ENCODE assay signal across 11 cellular contexts in genomic region chr3:52270252-52270754, GRCh38. TPM values are rescaled to one million over a fixed set of nuclear protein-coding genes. Genes with fewer than 3 reads are reported as not detected.
DNase-seq lines count a peak whose midpoint lies in the region; ATAC-seq and TF ChIP-seq lines count a peak whose summit lies in the region.
"Had no signal": no experiment of that assay in that cellular context is flagged by ENCODE, and none has a peak within 500 bp of the region (broad histone marks: within the 10 kb centered on the region; RNA-seq: fewer than 3 reads in every experiment).

No MANE protein-coding gene starts in this region.

- H3K9me2 ChIP-seq in PC-9 (ENCODE audit: insufficient read depth), result no peaks in the 10 kb centered on the region

- peaks cover 49% of the 10 kb centered on the region for H3F3A ChIP-seq in PC-9 (ENCODE audit: insufficient read depth, low read depth)

- ATAC-seq in HG03039 (IDR thresholded peaks at IDR 0.05; ENCODE audit: unreplicated experiment), result no peak
- no peak for ATAC-seq in HG03097 (IDR thresholded peaks at IDR 0.05; ENCODE audit: low FRiP score, unreplicated experiment)

- H2AK5ac ChIP-seq in trophoblast cell (ENCODE audit: low read length), result no peak overlapping the region

- CTCF ChIA-PET in A673 (lab: Charles Lee) (no interaction called here), PC-9 (lab: Charles Lee) (no interaction called here)

- H3K27ac ChIP-seq in A673 (ENCODE audit: low read depth, low read length, poor library complexity, severe bottlenecking) (no peak overlapping the region), mucosa of rectum (ENCODE audit: low read depth in 2 of 2, low read length in 2 of 2) (peak overlapping the region; percentile 32 to 54), trophoblast cell (ENCODE audit: low read depth, low read length) (no peak overlapping the region), PC-9 (no peak overlapping the region)

- H3K4me3 Mint-ChIP-seq in chondrocyte (ENCODE audit: unreplicated experiment), result no peak overlapping the region

- no peaks in the 10 kb centered on the region for H3K9me3 ChIP-seq in A673 (ENCODE audit: low read depth, low read length, poor library complexity, severe bottlenecking)
- no peaks in the 10 kb centered on the region for H3K9me3 ChIP-seq in mucosa of rectum (ENCODE audit: control insufficient read depth in 2 of 2, low read length in 2 of 2)
- H3K9me3 ChIP-seq in trophoblast cell (ENCODE audit: insufficient read depth, low read depth, low read length), result no peaks in the 10 kb centered on the region
- H3K9me3 ChIP-seq in PC-9 (ENCODE audit: insufficient read depth, low read depth), result no peaks in the 10 kb centered on the region
- H3K9me3 ChIP-seq: HAP-1 had no signal

- H3K27ac Mint-ChIP-seq in chondrocyte (ENCODE audit: unreplicated experiment), result peak overlapping the region; percentile 51

- peaks cover 28% of the 10 kb centered on the region for H3K36me3 ChIP-seq in A673 (ENCODE audit: insufficient read depth, low read length, poor library complexity, severe bottlenecking)
- H3K36me3 ChIP-seq in mucosa of rectum (ENCODE audit: control insufficient read depth in 2 of 2, insufficient read depth in 2 of 2, low read length in 2 of 2), result peaks cover 32 to 53% of the 10 kb centered on the region in 2 donors
- H3K36me3 ChIP-seq in trophoblast cell (ENCODE audit: control insufficient read depth in 1 of 2, insufficient read depth in 2 of 2, low read length in 2 of 2), result peaks cover 26 to 30% of the 10 kb centered on the region in 2 experiments
- H3K36me3 ChIP-seq in PC-9 (ENCODE audit: low read depth), result peaks cover 32% of the 10 kb centered on the region

- POLR2A ChIA-PET in A673 (lab: Charles Lee; ENCODE audit: low non-redundant PET) (no interaction called here), PC-9 (lab: Charles Lee; ENCODE audit: unreplicated experiment) (no interaction called here)

- no peak overlapping the region for H2BK5ac ChIP-seq in trophoblast cell (ENCODE audit: low read depth, low read length, poor library complexity)

- H4K8ac ChIP-seq in trophoblast cell (ENCODE audit: low read depth, low read length), result no peak overlapping the region

- DNase-seq in A673 (ENCODE audit: low spot score) (peak; percentile 14), KBM-7 (peak; percentile 57), chondrocyte (ENCODE audit: low spot score) (no peak), trophoblast cell (no peak), PC-9 (no peak)
- DNase-seq: activated gamma-delta T cell, NCI-H226 had no signal

- no peak overlapping the region for H3K4me3 ChIP-seq in A673 (ENCODE audit: low read depth, low read length, poor library complexity, severe bottlenecking)
- H3K4me3 ChIP-seq in mucosa of rectum (ENCODE audit: low read length in 2 of 2), result no peak overlapping the region
- no peak overlapping the region for H3K4me3 ChIP-seq in trophoblast cell (ENCODE audit: low read depth, low read length)
- H3K4me3 ChIP-seq in PC-9, result no peak overlapping the region
- H3K4me3 ChIP-seq: HAP-1 had no signal

- TF ChIP-seq CTCF in A673 (conservative IDR thresholded peaks at IDR 0.05; ENCODE audit: low read depth, low read length) (no peak), chondrocyte (IDR thresholded peaks at IDR 0.05) (no peak), PC-9 (conservative IDR thresholded peaks at IDR 0.05) (no peak)

- H2BK120ac ChIP-seq in trophoblast cell (ENCODE audit: insufficient read depth, low read length, poor library complexity), result no peak overlapping the region

- H2AFZ ChIP-seq in trophoblast cell (ENCODE audit: insufficient read depth, low read length, poor library complexity) (no peak overlapping the region), PC-9 (no peak overlapping the region)

- H3K14ac ChIP-seq in trophoblast cell (ENCODE audit: low read length), result no peak overlapping the region

- in situ Hi-C loops in KBM-7 (cut with MboI; ENCODE audit: low pct_unique_long_range_greater_than_20kb, low sequenced_read_pairs), result no loop called here

- BruUV-seq in A673 (replicated peaks; lab: Mats Ljungman, UMichigan) (no TSS peak), PC-9 (replicated peaks; lab: Mats Ljungman, UMichigan) (no TSS peak)

- no peak overlapping the region for H4K91ac ChIP-seq in trophoblast cell (ENCODE audit: low read depth, low read length)

- H3K4ac ChIP-seq in trophoblast cell (ENCODE audit: low read depth, low read length), result no peak overlapping the region

- H3K9me3 Mint-ChIP-seq in chondrocyte (ENCODE audit: low read depth), result no peaks in the 10 kb centered on the region

- no peak overlapping the region for H2BK12ac ChIP-seq in trophoblast cell (ENCODE audit: low read length)

- peaks cover 74% of the 10 kb centered on the region for H4K20me1 ChIP-seq in PC-9 (ENCODE audit: insufficient read depth)

- H3K79me2 ChIP-seq in trophoblast cell (ENCODE audit: control insufficient read depth, insufficient read depth, low read length, poor library complexity), result peaks cover 9% of the 10 kb centered on the region
- H3K79me2 ChIP-seq in PC-9 (ENCODE audit: low read depth), result peaks cover 86% of the 10 kb centered on the region

- no peaks in the 10 kb centered on the region for H3K27me3 Mint-ChIP-seq in chondrocyte (ENCODE audit: low read depth)

- no peak overlapping the region for H3K9ac ChIP-seq in mucosa of rectum (ENCODE audit: low read depth in 1 of 2, low read length in 2 of 2)
- no peak overlapping the region for H3K9ac ChIP-seq in trophoblast cell (ENCODE audit: low read length)

- WGBS in trophoblast cell (ENCODE audit: extremely low coverage, insufficient coverage, insufficient read length), result no CpG with 5 or more reads among the region's 9 CpGs

- no peak overlapping the region for H3K4me2 ChIP-seq in trophoblast cell (ENCODE audit: low read length)
- no peak overlapping the region for H3K4me2 ChIP-seq in PC-9

- H3K18ac ChIP-seq in trophoblast cell (ENCODE audit: low read length), result no peak overlapping the region

- intact Hi-C loops in A673 (cut with micrococcal nuclease; ENCODE audit: unreplicated experiment) (no loop called here), PC-9 (cut with micrococcal nuclease; ENCODE audit: unreplicated experiment) (no loop called here)

- H3K27me3 ChIP-seq in A673 (replicated peaks; ENCODE audit: insufficient read depth, low read depth, low read length, poor library complexity), result no peaks in the 10 kb centered on the region
- no peaks in the 10 kb centered on the region for H3K27me3 ChIP-seq in mucosa of rectum (ENCODE audit: control insufficient read depth in 2 of 2, insufficient read depth in 2 of 2, low read length in 2 of 2)
- H3K27me3 ChIP-seq in trophoblast cell (ENCODE audit: insufficient read depth, low read length), result no peaks in the 10 kb centered on the region
- H3K27me3 ChIP-seq in PC-9 (ENCODE audit: insufficient read depth, low read depth), result no peaks in the 10 kb centered on the region

- H3K79me1 ChIP-seq in trophoblast cell (ENCODE audit: low read length), result no peaks in the 10 kb centered on the region

- H4K12ac ChIP-seq in trophoblast cell (ENCODE audit: low read depth, low read length), result no peak overlapping the region

- peaks cover 48% of the 10 kb centered on the region for H3K4me1 Mint-ChIP-seq in chondrocyte (ENCODE audit: low read depth)

- peaks cover 4% of the 10 kb centered on the region for H3K4me1 ChIP-seq in A673 (ENCODE audit: insufficient read depth, low read length, poor library complexity, severe bottlenecking)
- H3K4me1 ChIP-seq in mucosa of rectum (ENCODE audit: control insufficient read depth in 2 of 2, insufficient read depth in 2 of 2, low read length in 2 of 2), result peaks cover 7 to 8% of the 10 kb centered on the region in 2 donors
- peaks cover 4 to 6% of the 10 kb centered on the region in 2 experiments for H3K4me1 ChIP-seq in trophoblast cell (ENCODE audit: control insufficient read depth in 1 of 2, insufficient read depth in 2 of 2, low read length in 2 of 2)
- peaks cover 9% of the 10 kb centered on the region for H3K4me1 ChIP-seq in PC-9 (replicated peaks; ENCODE audit: insufficient read depth)

- H3K23ac ChIP-seq in trophoblast cell (ENCODE audit: low read length), result no peak overlapping the region

- peaks cover 25% of the 10 kb centered on the region for H3K36me3 Mint-ChIP-seq in chondrocyte (ENCODE audit: low read depth)

RNA-seq across cellular contexts. Expression of gene WDR82, which starts 8.1 kb away (rescaled TPM):
- total RNA-seq in A673 (2021) (50.1 and 54.3 TPM in 2 replicates), chondrocyte (73.0 to 74.9 TPM (median 74.7 TPM) in 3 replicates), PC-9 (2021) (34.2 and 44.5 TPM in 2 replicates)
- polyA plus RNA-seq in trophoblast cell (2013), result 30.8 and 31.8 TPM in 2 replicates

RNA-seq across cellular contexts. Expression of gene GLYCTK, which starts 17.3 kb away (rescaled TPM):
- total RNA-seq in A673 (2021) (4.3 and 5.1 TPM in 2 replicates), chondrocyte (4.8 to 9.8 TPM (median 5.0 TPM) in 3 replicates), PC-9 (2021) (8.9 and 11.1 TPM in 2 replicates)
- 1.4 and 1.7 TPM in 2 replicates for polyA plus RNA-seq in trophoblast cell (2013)

RNA-seq across cellular contexts. Expression of gene PPM1M, which starts 24.7 kb away (rescaled TPM):
- total RNA-seq in A673 (2021) (3.6 and 5.8 TPM in 2 replicates), chondrocyte (14.5 to 20.8 TPM (median 20.1 TPM) in 3 replicates), PC-9 (2021) (16.2 TPM in 2 replicates)
- polyA plus RNA-seq in trophoblast cell (2013), result 3.0 and 3.5 TPM in 2 replicates

RNA-seq across cellular contexts. Expression of gene TWF2, which starts 31.3 kb away (rescaled TPM):
- total RNA-seq in A673 (2021) (18.3 and 21.0 TPM in 2 replicates), chondrocyte (58.9 to 65.9 TPM (median 65.2 TPM) in 3 replicates), PC-9 (2021) (102 and 115 TPM in 2 replicates)
- polyA plus RNA-seq in trophoblast cell (2013), result 39.5 and 39.9 TPM in 2 replicates

RNA-seq across cellular contexts. Expression of gene TLR9, which starts 44.9 kb away (rescaled TPM):
- total RNA-seq in A673 (2021) (not detected in 2 replicates), chondrocyte (0.12 TPM in 1 of 3 replicates, not detected in the others), PC-9 (2021) (0.30 and 0.44 TPM in 2 replicates)
- 0.04 and 0.10 TPM in 2 replicates for polyA plus RNA-seq in trophoblast cell (2013)

Comparison
In these comparisons a context has a peak if more than half of its experiments do, and no peak if none do; other contexts are left out.
1. DNase-seq: peak in A673 (single experiment) and KBM-7 (single experiment); none in chondrocyte (single experiment), trophoblast cell (0 of 2) and PC-9 (0 of 2).
2. H3K27ac ChIP-seq: peak in mucosa of rectum (2 of 2); none in A673 (single experiment), trophoblast cell (single experiment) and PC-9 (single experiment).